1 cellular context compared by ENCODE assay signal in genomic region chr11:19431059-19431398, GRCh38.
TF ChIP-seq lines count a peak whose summit lies in the region.

No MANE protein-coding gene starts in this region.

TF ChIP-seq in IMR-90, 13 proteins besides CTCF, POLR2A, EP300 and RAD21:
- TF ChIP-seq NFE2L2 (IDR thresholded peaks at IDR 0.05; ENCODE audit: low read depth, low read length) (no peak), MXI1 (IDR thresholded peaks at IDR 0.05; ENCODE audit: borderline replicate concordance, low read depth, low read length) (no peak), CEBPB (IDR thresholded peaks at IDR 0.05; ENCODE audit: low read depth, low read length) (no peak), MAFK (IDR thresholded peaks at IDR 0.05; ENCODE audit: low read depth, low read length) (no peak), MAZ (IDR thresholded peaks at IDR 0.05; ENCODE audit: borderline replicate concordance, low read depth, low read length) (no peak), RCOR1 (IDR thresholded peaks at IDR 0.05; ENCODE audit: insufficient replicate concordance, low read length) (no peak), SMC3 (IDR thresholded peaks at IDR 0.05; ENCODE audit: low read depth, low read length) (no peak), CHD1 (IDR thresholded peaks at IDR 0.05; ENCODE audit: low read depth, low read length) (no peak), USF2 (IDR thresholded peaks at IDR 0.05; ENCODE audit: low read depth, low read length) (no peak), ELK1 (IDR thresholded peaks at IDR 0.05; ENCODE audit: borderline replicate concordance, low read depth, low read length) (no peak), RFX5 (IDR thresholded peaks at IDR 0.05; ENCODE audit: low read depth, low read length) (no peak), BHLHE40 (IDR thresholded peaks at IDR 0.05; ENCODE audit: low read depth, low read length) (no peak), FOS (IDR thresholded peaks at IDR 0.05; ENCODE audit: low read depth, low read length) (no peak)
TF ChIP-seq in IMR-90: peak in this region for 0.
